ENCODE assay signal across 19 cellular contexts in genomic region chr10:132865236-132865635, GRCh38.
DNase-seq lines count a peak whose midpoint lies in the region; ATAC-seq, FAIRE-seq and TF ChIP-seq lines count a peak whose summit lies in the region.
"Had no signal": no experiment of that assay in that cellular context is flagged by ENCODE, and none has a peak within 500 bp of the region (broad histone marks: within the 10 kb centered on the region; RNA-seq: fewer than 3 reads in every experiment).

No MANE protein-coding gene starts in this region.

- TF ChIP-seq POLR2A in HepG2 (IDR thresholded peaks at IDR 0.05; ENCODE audit: insufficient read depth in 1 of 2, low read depth in 2 of 2, low read length in 2 of 2), result no peak

- H2AFZ ChIP-seq in HepG2 (ENCODE audit: low read length) (no peak overlapping the region), SK-N-SH (ENCODE audit: low read depth) (no peak overlapping the region)

- H3K9ac ChIP-seq in HepG2 (ENCODE audit: insufficient read depth, low read depth, low read length), result no peak overlapping the region
- H3K9ac ChIP-seq in SK-N-SH, result no peak overlapping the region

- H3K9me3 Mint-ChIP-seq in MCF 10A (ENCODE audit: unreplicated experiment), result peaks cover 6% of the 10 kb centered on the region
- H3K9me3 Mint-ChIP-seq in Calu3 (ENCODE audit: low read depth, unreplicated experiment), result no peaks in the 10 kb centered on the region

- no peak overlapping the region for H3K4me2 ChIP-seq in HepG2 (ENCODE audit: low read depth, low read length)
- H3K4me2 ChIP-seq in SK-N-SH, result no peak overlapping the region
- H3K4me2 ChIP-seq: A549 had no signal

- TF ChIP-seq CTCF in Panc1 (IDR thresholded peaks at IDR 0.05), result no peak
- no peak for TF ChIP-seq CTCF in HepG2 (CRISPR knock-in tag; IDR thresholded peaks at IDR 0.05)
- no peak for TF ChIP-seq CTCF in SK-N-SH (IDR thresholded peaks at IDR 0.05)
- no peak for TF ChIP-seq CTCF in MCF 10A (IDR thresholded peaks at IDR 0.05; ENCODE audit: unreplicated experiment)
- TF ChIP-seq CTCF in Calu3 (IDR thresholded peaks at IDR 0.05; ENCODE audit: unreplicated experiment), result no peak

- no peaks in the 10 kb centered on the region for H3K9me3 ChIP-seq in Panc1 (ENCODE audit: control insufficient read depth, insufficient read depth, low read depth, low read length)
- no peaks in the 10 kb centered on the region for H3K9me3 ChIP-seq in HepG2 (ENCODE audit: low read length)
- H3K9me3 ChIP-seq in SK-N-SH, result no peaks in the 10 kb centered on the region
- H3K9me3 ChIP-seq: A549, colonic mucosa, vagina had no signal

- peaks cover 4% of the 10 kb centered on the region for H3K4me1 Mint-ChIP-seq in MCF 10A (ENCODE audit: insufficient read depth, unreplicated experiment)
- H3K4me1 Mint-ChIP-seq in Calu3 (ENCODE audit: low read depth, unreplicated experiment), result no peaks in the 10 kb centered on the region

- no peaks in the 10 kb centered on the region for H3K9me2 ChIP-seq in SK-N-SH

- H3K27me3 ChIP-seq in Panc1 (ENCODE audit: control insufficient read depth, insufficient read depth, low read length), result no peaks in the 10 kb centered on the region
- H3K27me3 ChIP-seq in HepG2 (ENCODE audit: control insufficient read depth in 1 of 2, insufficient read depth in 2 of 2, low read length in 2 of 2), result peaks cover 5 to 21% of the 10 kb centered on the region in 2 experiments; a peak in 3 of 5 replicates
- H3K27me3 ChIP-seq in SK-N-SH (ENCODE audit: insufficient read depth), result no peaks in the 10 kb centered on the region
- H3K27me3 ChIP-seq: brain microvascular endothelial cell, colonic mucosa, vagina had no signal

- no TSS peak for BruUV-seq in Panc1 (replicated peaks; lab: Mats Ljungman, UMichigan)
- no TSS peak for BruUV-seq in HepG2 (replicated peaks; lab: Mats Ljungman, UMichigan)
- no TSS peak for BruUV-seq in MCF 10A (replicated peaks; lab: Mats Ljungman, UMichigan)
- no TSS peak for BruUV-seq in Calu3 (replicated peaks; lab: Mats Ljungman, UMichigan)

- no peak for TF ChIP-seq RAD21 in HepG2 (CRISPR knock-in tag; IDR thresholded peaks at IDR 0.05)
- no peak for TF ChIP-seq RAD21 in SK-N-SH (IDR thresholded peaks at IDR 0.05; ENCODE audit: low read length)

- no peaks in the 10 kb centered on the region; the same call in none of the 2 replicates for H3K4me1 ChIP-seq in Panc1 (ENCODE audit: control insufficient read depth, insufficient read depth, low read length)
- H3K4me1 ChIP-seq in HepG2 (ENCODE audit: insufficient read depth, low read length), result peaks cover 12% of the 10 kb centered on the region
- H3K4me1 ChIP-seq in SK-N-SH (ENCODE audit: control insufficient read depth in 1 of 2, insufficient read depth in 2 of 2, low read depth in 1 of 2, low read length in 1 of 2), result no peaks in the 10 kb centered on the region
- H3K4me1 ChIP-seq: A549, colonic mucosa had no signal

- H4K20me1 ChIP-seq in HepG2 (ENCODE audit: insufficient read depth, low read length), result no peaks in the 10 kb centered on the region
- H4K20me1 ChIP-seq in SK-N-SH (ENCODE audit: insufficient read depth), result no peaks in the 10 kb centered on the region

- H3K36me3 Mint-ChIP-seq in MCF 10A (ENCODE audit: insufficient read depth, unreplicated experiment), result no peaks in the 10 kb centered on the region
- no peaks in the 10 kb centered on the region for H3K36me3 Mint-ChIP-seq in Calu3 (ENCODE audit: insufficient read depth, unreplicated experiment)

- CTCF ChIA-PET in Panc1 (lab: Charles Lee) (no interaction called here), HepG2 (lab: Yijun Ruan, JAX; ENCODE audit: low intra/inter-chr PET ratio, low total read pairs) (no interaction called here), SK-N-SH (lab: Yijun Ruan, JAX) (no interaction called here), MCF 10A (lab: Yijun Ruan, JAX) (interaction anchor here (0.9 kb wide), 1 partner anchor 258 kb away, joined by 4 read pairs; no protein-coding TSS in a partner anchor), Calu3 (lab: Charles Lee) (no interaction called here)

- H3K27ac ChIP-seq in Panc1 (ENCODE audit: low read length), result no peak overlapping the region
- H3K27ac ChIP-seq in HepG2 (ENCODE audit: extremely low read length, insufficient read depth, low read length), result no peak overlapping the region
- no peak overlapping the region for H3K27ac ChIP-seq in SK-N-SH (ENCODE audit: low read depth in 2 of 2, low read length in 1 of 2)
- H3K27ac ChIP-seq: A549, brain microvascular endothelial cell, colonic mucosa, vagina had no signal

- H3F3A ChIP-seq in SK-N-SH (replicated peaks; ENCODE audit: insufficient read depth), result no peaks in the 10 kb centered on the region

- no peak overlapping the region for H3K4me3 Mint-ChIP-seq in MCF 10A (ENCODE audit: unreplicated experiment)
- no peak overlapping the region for H3K4me3 Mint-ChIP-seq in Calu3 (ENCODE audit: low read depth, unreplicated experiment)

- TF ChIP-seq EP300 in HepG2 (IDR thresholded peaks at IDR 0.05; ENCODE audit: low read depth in 2 of 2, low read length in 2 of 2), result no peak
- no peak for TF ChIP-seq EP300 in HepG2 (CRISPR knock-in tag; IDR thresholded peaks at IDR 0.05; ENCODE audit: borderline replicate concordance)
- no peak for TF ChIP-seq EP300 in SK-N-SH (IDR thresholded peaks at IDR 0.05; ENCODE audit: borderline replicate concordance in 1 of 2, low read depth in 1 of 2, low read length in 1 of 2)

- in situ Hi-C loops in Panc1 (cut with HindIII; ENCODE audit: low pct_unique_long_range_greater_than_20kb, low sequenced_read_pairs) (no loop called here), HepG2 (cut with HindIII; ENCODE audit: extremely low pct_ligation_motif_present, low pct_unique_long_range_greater_than_20kb) (no loop called here)

- 31% methylated on average over 9 of the region's 13 CpGs for WGBS in HepG2 (ENCODE audit: low lambda C conversion rate)
- WGBS in SK-N-SH (ENCODE audit: low lambda C conversion rate), result 63% methylated on average over 11 of the region's 13 CpGs

- H3K36me3 ChIP-seq in Panc1 (ENCODE audit: control insufficient read depth, insufficient read depth, low read length), result no peaks in the 10 kb centered on the region
- no peaks in the 10 kb centered on the region for H3K36me3 ChIP-seq in HepG2 (replicated peaks in 1 of 2; ENCODE audit: control insufficient read depth in 1 of 2, insufficient read depth in 2 of 2, low read length in 2 of 2)
- no peaks in the 10 kb centered on the region for H3K36me3 ChIP-seq in SK-N-SH (replicated peaks in 1 of 2; ENCODE audit: control insufficient read depth in 1 of 2, insufficient read depth in 2 of 2, low read length in 1 of 2)
- H3K36me3 ChIP-seq: brain microvascular endothelial cell, colonic mucosa, vagina had no signal

- DNase-seq in activated CD8-positive, alpha-beta memory T cell treated with anti-CD3 and anti-CD28 coated beads, Interleukin-2, amount 50 U/mL, for 48 hours, result peak; percentile 34
- DNase-seq in activated CD8-positive, alpha-beta memory T cell treated with anti-CD3 and anti-CD28 coated beads for 24 hours, result no peak
- DNase-seq in Panc1 (ENCODE audit: low read depth, low spot score) (no peak), HepG2 (ENCODE audit: low spot score) (no peak), SK-N-SH (no peak), MCF 10A (ENCODE audit: unreplicated experiment) (no peak), Calu3 (no peak)
- DNase-seq in stimulated activated CD8-positive, alpha-beta memory T cell treated with anti-CD3 and anti-CD28 coated beads, Interleukin-4, amount 100 ng/mL, for 48 hours, result peak; percentile 10
- DNase-seq: brain microvascular endothelial cell; colonic mucosa; glutamatergic neuron; Kasumi-1; NCI-H1092 treated with DMSO at 0.1 percent for 48 hours; stimulated activated CD4-positive, alpha-beta T cell treated with anti-CD3 and anti-CD28 coated beads, Interleukin-12 subunit alpha, Interleukin-12 subunit beta, amount 100 ng/mL, for 4 hours had no signal

- intact Hi-C loops in Panc1 (cut with micrococcal nuclease; ENCODE audit: unreplicated experiment), result no loop called here
- intact Hi-C loops in HepG2 (cut with micrococcal nuclease; ENCODE audit: unreplicated experiment), result no loop called here
- intact Hi-C loops in MCF 10A (cut with micrococcal nuclease), result no loop called here
- intact Hi-C loops in Calu3 (cut with micrococcal nuclease; ENCODE audit: unreplicated experiment), result no loop called here

- FAIRE-seq in HepG2 (lab: Jason Lieb, UNC), result no peak
- FAIRE-seq: A549, GM18507, HTR-8/SVneo had no signal

- H3K79me2 ChIP-seq in HepG2 (ENCODE audit: insufficient read depth, low read length) (no peaks in the 10 kb centered on the region), SK-N-SH (ENCODE audit: insufficient read depth) (no peaks in the 10 kb centered on the region)

- H3K4me3 ChIP-seq in Panc1 (ENCODE audit: low read depth in 2 of 2, low read length in 2 of 2) (no peak overlapping the region), HepG2 (replicated peaks in 1 of 3; ENCODE audit: insufficient read depth in 1 of 3, low read depth in 2 of 3, low read length in 3 of 3) (no peak overlapping the region), SK-N-SH (ENCODE audit: low read depth in 2 of 2, low read length in 1 of 2) (no peak overlapping the region)
- H3K4me3 ChIP-seq: A549, colonic mucosa, vagina had no signal

- POLR2A ChIA-PET in Panc1 (lab: Charles Lee), result no interaction called here
- POLR2A ChIA-PET in HepG2 (lab: Yijun Ruan, JAX), result no interaction called here
- POLR2A ChIA-PET in SK-N-SH (lab: Yijun Ruan, JAX), result no interaction called here
- POLR2A ChIA-PET in MCF 10A (lab: Yijun Ruan, JAX), result no interaction called here

- ATAC-seq in Panc1 (peak; percentile 21; the same call in 1 of the 2 replicates), HepG2 (peak; percentile 70)
- ATAC-seq: left colon had no signal

- H3K27me3 Mint-ChIP-seq in MCF 10A (ENCODE audit: insufficient read depth, unreplicated experiment) (peaks cover 25% of the 10 kb centered on the region), Calu3 (ENCODE audit: unreplicated experiment) (peaks cover 82% of the 10 kb centered on the region)

- H3K27ac Mint-ChIP-seq in MCF 10A (ENCODE audit: low read depth, unreplicated experiment) (no peak overlapping the region), Calu3 (ENCODE audit: unreplicated experiment) (no peak overlapping the region)

TF ChIP-seq in HepG2, 621 proteins besides CTCF, POLR2A, EP300 and RAD21 (continues in another document):
- TF ChIP-seq SMARCE1 (IDR thresholded peaks at IDR 0.05; ENCODE audit: borderline replicate concordance) (no peak), NR2F6 (IDR thresholded peaks at IDR 0.05) (no peak), NR2F6 (CRISPR knock-in tag; IDR thresholded peaks at IDR 0.05) (no peak), ZNF329 (CRISPR knock-in tag; IDR thresholded peaks at IDR 0.05; ENCODE audit: low read depth) (no peak), GABPB1 (CRISPR knock-in tag; IDR thresholded peaks at IDR 0.05) (peak; percentile 19; the same call in 1 of the 2 replicates)

Comparison
In these comparisons a context has a peak if more than half of its experiments do, and no peak if none do; other contexts are left out.
1. DNase-seq: peak in activated CD8-positive, alpha-beta memory T cell treated with anti-CD3 and anti-CD28 coated beads, Interleukin-2, amount 50 U/mL, for 48 hours (single experiment) and stimulated activated CD8-positive, alpha-beta memory T cell treated with anti-CD3 and anti-CD28 coated beads, Interleukin-4, amount 100 ng/mL, for 48 hours (single experiment); none in activated CD8-positive, alpha-beta memory T cell treated with anti-CD3 and anti-CD28 coated beads for 24 hours (single experiment), Panc1 (single experiment), HepG2 (single experiment), SK-N-SH (single experiment), MCF 10A (single experiment) and Calu3 (single experiment).